8 cellular contexts compared by ENCODE assay signal in the genomic region with DNA sequence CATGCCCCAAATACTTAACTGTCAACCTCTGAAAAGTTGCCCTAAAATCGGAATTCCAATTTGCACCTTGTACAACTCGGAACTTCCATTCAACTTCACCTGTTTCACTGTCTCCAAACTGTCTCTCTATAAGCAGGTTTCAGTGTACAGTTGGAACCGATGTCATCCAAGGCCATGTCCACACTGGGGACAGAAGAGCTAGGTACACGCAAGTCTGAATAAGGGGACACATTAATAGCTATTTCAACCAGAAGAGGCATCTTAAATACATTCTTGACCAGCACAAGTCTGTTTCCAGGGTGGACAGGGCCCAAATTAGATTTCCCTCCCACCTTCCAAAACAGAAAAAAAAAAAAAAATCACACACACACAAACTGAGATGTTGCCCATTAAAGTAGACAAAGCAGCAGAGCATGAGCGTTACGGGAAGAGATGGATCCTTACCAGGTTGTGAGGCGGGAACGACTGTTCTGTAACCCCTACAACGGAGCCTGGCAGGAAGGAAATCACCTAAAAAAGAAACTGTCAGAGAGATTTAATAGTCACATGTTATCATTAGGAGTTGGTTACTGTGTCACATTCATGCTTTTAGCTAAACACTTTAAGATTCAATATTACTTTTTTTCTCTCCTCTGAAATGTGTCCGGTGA. TPM values are rescaled to one million over a fixed set of nuclear protein-coding genes. Genes with fewer than 3 reads are reported as not detected.
DNase-seq lines count a peak whose midpoint lies in the region; ATAC-seq and TF ChIP-seq lines count a peak whose summit lies in the region.

No MANE protein-coding gene starts in this region.

- H3K27ac ChIP-seq in esophagus squamous epithelium: peak overlapping the region; percentile 95 to 99 (median 96)

- intact Hi-C loops in esophagus squamous epithelium (cut with DNase I): no loop called here

- peak overlapping the region; percentile 84 to 92 (median 86) for H3K4me3 ChIP-seq in esophagus squamous epithelium

- peaks cover 20% of the 10 kb centered on the region for H3K36me3 Mint-ChIP-seq in progenitor cell of endocrine pancreas (ENCODE audit: insufficient read depth)

- no peaks in the 10 kb centered on the region for H3K9me3 Mint-ChIP-seq in progenitor cell of endocrine pancreas (ENCODE audit: low read depth)

- peaks cover 0 to 32% (median 0%) of the 10 kb centered on the region in 3 donors for H3K36me3 ChIP-seq in esophagus squamous epithelium

- no peaks in the 10 kb centered on the region for H3K27me3 Mint-ChIP-seq in progenitor cell of endocrine pancreas

- 1% methylated on average over 10 of the region's 10 CpGs for WGBS in esophagus squamous epithelium, 2 donors

- peaks cover 0 to 61% (median 36%) of the 10 kb centered on the region in 3 donors for H3K4me1 ChIP-seq in esophagus squamous epithelium

- no peak for ATAC-seq in GM21528 (IDR thresholded peaks at IDR 0.05; ENCODE audit: low FRiP score, unreplicated experiment)

- peak overlapping the region; percentile 100 for H3K4me3 Mint-ChIP-seq in progenitor cell of endocrine pancreas (ENCODE audit: low read depth)

- no peaks in the 10 kb centered on the region for H3K9me3 ChIP-seq in esophagus squamous epithelium

- TF ChIP-seq CTCF in esophagus squamous epithelium (IDR thresholded peaks at IDR 0.05) (no peak), progenitor cell of endocrine pancreas (IDR thresholded peaks at IDR 0.05; ENCODE audit: unreplicated experiment) (no peak)

- DNase-seq in NCI-H748 (lab: John Stamatoyannopoulos, UW; ENCODE audit: unreplicated experiment) (peak; percentile 8), NCI-H748 treated with DMSO at 0.1 percent for 48 hours (lab: John Stamatoyannopoulos, UW) (no peak), RPMI8226 (peak; percentile 14), esophagus squamous epithelium (lab: John Stamatoyannopoulos, UW) (no peak), progenitor cell of endocrine pancreas (ENCODE audit: low spot score, unreplicated experiment) (no peak), NOMO-1 treated with DMSO at 0.1 percent for 48 hours (lab: John Stamatoyannopoulos, UW; ENCODE audit: unreplicated experiment) (no peak), AML-193 (lab: John Stamatoyannopoulos, UW) (no peak)

- H3K4me1 Mint-ChIP-seq in progenitor cell of endocrine pancreas (ENCODE audit: low read depth): peaks cover 31% of the 10 kb centered on the region

- H3K27ac Mint-ChIP-seq in progenitor cell of endocrine pancreas: peak overlapping the region; percentile 98

- H3K27me3 ChIP-seq in esophagus squamous epithelium: no peaks in the 10 kb centered on the region

- TF ChIP-seq POLR2A in esophagus squamous epithelium (IDR thresholded peaks at IDR 0.05): no peak

RNA-seq across cellular contexts. Expression of gene CREBZF, which starts 1.7 kb away (rescaled TPM):
- total RNA-seq in esophagus squamous epithelium (10 to 100 TPM; 14.8 to 67.3 (median 27.6) TPM), progenitor cell of endocrine pancreas (66.3 and 66.7 TPM in 2 replicates)

RNA-seq across cellular contexts. Expression of gene TMEM126A, which starts 15.4 kb away (rescaled TPM):
- 10 to 100 TPM in 3 of 4 donors, 1 to 10 TPM in 1; 6.8 to 38.3 (median 25.7) TPM for total RNA-seq in esophagus squamous epithelium
- total RNA-seq in progenitor cell of endocrine pancreas: 22.0 and 25.8 TPM in 2 replicates

RNA-seq across cellular contexts. Expression of gene CCDC89, which starts 22.8 kb away (rescaled TPM):
- total RNA-seq in esophagus squamous epithelium (1 to 10 TPM in 2 of 4 donors, under 1 TPM in 1, not detected in 1; 0.18 to 2.1 (median 1.1) TPM), progenitor cell of endocrine pancreas (not detected in 2 replicates)

RNA-seq across cellular contexts. Expression of gene TMEM126B, which starts 34.8 kb away (rescaled TPM):
- total RNA-seq in esophagus squamous epithelium (10 to 100 TPM; 13.6 to 43.0 (median 38.7) TPM), progenitor cell of endocrine pancreas (36.4 and 37.8 TPM in 2 replicates)

RNA-seq across cellular contexts. Expression of gene DLG2, which starts 36.1 kb away (rescaled TPM):
- total RNA-seq in esophagus squamous epithelium: 10 to 100 TPM in 3 of 4 donors, 1 to 10 TPM in 1; 2.9 to 27.7 (median 12.6) TPM
- total RNA-seq in progenitor cell of endocrine pancreas: 1.5 and 2.4 TPM in 2 replicates

Comparison
In these comparisons a context has a peak if more than half of its experiments do, and no peak if none do; other contexts are left out.
1. DNase-seq: peak in NCI-H748 (single experiment) and RPMI8226 (single experiment); none in NCI-H748 treated with DMSO at 0.1 percent for 48 hours (single experiment), esophagus squamous epithelium (single experiment), progenitor cell of endocrine pancreas (single experiment), NOMO-1 treated with DMSO at 0.1 percent for 48 hours (single experiment) and AML-193 (0 of 2).